Comparison of ENCODE assay signal across 20 cellular contexts in genomic region chr12:21643758-21644157, GRCh38. TPM values are rescaled to one million over a fixed set of nuclear protein-coding genes. Genes with fewer than 3 reads are reported as not detected.
DNase-seq lines count a peak whose midpoint lies in the region; ATAC-seq and TF ChIP-seq lines count a peak whose summit lies in the region.
"Had no signal": no experiment of that assay in that cellular context is flagged by ENCODE, and none has a peak within 500 bp of the region (broad histone marks: within the 10 kb centered on the region; RNA-seq: fewer than 3 reads in every experiment).

No MANE protein-coding gene starts in this region.

- H3K27me3 ChIP-seq in A673 (replicated peaks; ENCODE audit: insufficient read depth, low read depth, low read length, poor library complexity) (no peaks in the 10 kb centered on the region), SK-N-SH (ENCODE audit: insufficient read depth) (no peaks in the 10 kb centered on the region)
- no peaks in the 10 kb centered on the region for H3K27me3 ChIP-seq in CD8-positive, alpha-beta T cell (ENCODE audit: insufficient read depth, low read length)
- H3K27me3 ChIP-seq: testis had no signal

- ATAC-seq in CD8-positive, alpha-beta T cell, result no peak

- H3K9me2 ChIP-seq in SK-N-SH, result no peaks in the 10 kb centered on the region

- H3F3A ChIP-seq in SK-N-SH (replicated peaks; ENCODE audit: insufficient read depth), result peaks cover 6% of the 10 kb centered on the region

- TF ChIP-seq EP300 in SK-N-SH (IDR thresholded peaks at IDR 0.05; ENCODE audit: borderline replicate concordance in 1 of 2, low read depth in 1 of 2, low read length in 1 of 2), result no peak

- no peaks in the 10 kb centered on the region for H3K27me3 Mint-ChIP-seq in CD8-positive, alpha-beta T cell (ENCODE audit: low read depth)
- H3K27me3 Mint-ChIP-seq in activated CD4-positive, alpha-beta memory T cell treated with anti-CD3 and anti-CD28 coated beads for 36 hours, result no peaks in the 10 kb centered on the region
- H3K27me3 Mint-ChIP-seq in endothelial cell (ENCODE audit: unreplicated experiment), result peaks cover 1% of the 10 kb centered on the region

- H3K4me3 Mint-ChIP-seq in CD8-positive, alpha-beta T cell, result no peak overlapping the region
- no peak overlapping the region for H3K4me3 Mint-ChIP-seq in activated CD4-positive, alpha-beta memory T cell treated with anti-CD3 and anti-CD28 coated beads for 36 hours
- H3K4me3 Mint-ChIP-seq in endothelial cell (ENCODE audit: unreplicated experiment), result no peak overlapping the region

- DNase-seq in A673 (ENCODE audit: low spot score) (no peak), endothelial cell (ENCODE audit: low spot score) (no peak), mucosa of gallbladder (ENCODE audit: low spot score) (no peak), SK-N-SH (no peak), Kasumi-1 (lab: John Stamatoyannopoulos, UW) (no peak)
- no peak for DNase-seq in CD8-positive, alpha-beta T cell
- no peak for DNase-seq in activated CD4-positive, alpha-beta memory T cell treated with anti-CD3 and anti-CD28 coated beads for 36 hours
- DNase-seq: amygdala, DMS79 treated with DMSO at 0.1 percent for 48 hours, foreskin melanocyte, MM.1S, NCI-H2081, NCI-H69, PC-9, retina, testis had no signal

- 0 out of 2 replicates have a peak, but pooled peaks cover 4% of the 10 kb centered on the region for H4K20me1 ChIP-seq in SK-N-SH (ENCODE audit: insufficient read depth)

- TF ChIP-seq CTCF in A673 (conservative IDR thresholded peaks at IDR 0.05; ENCODE audit: low read depth, low read length) (no peak), endothelial cell (IDR thresholded peaks at IDR 0.05; ENCODE audit: unreplicated experiment) (no peak), SK-N-SH (IDR thresholded peaks at IDR 0.05) (no peak)
- TF ChIP-seq CTCF in CD8-positive, alpha-beta T cell (IDR thresholded peaks at IDR 0.05), result no peak

- no peak overlapping the region for H2AFZ ChIP-seq in SK-N-SH (ENCODE audit: low read depth)
- H2AFZ ChIP-seq: PC-9 had no signal

- intact Hi-C loops in A673 (cut with micrococcal nuclease; ENCODE audit: unreplicated experiment), result no loop called here
- intact Hi-C loops in CD8-positive, alpha-beta T cell (cut with DNase I, micrococcal nuclease), result loop anchor here in 1 of 2 experiments (2.0 to 5.0 kb wide), 2 partner anchors 13 to 34 kb away; partner anchors contain the start of gene LDHB
- intact Hi-C loops in activated CD4-positive, alpha-beta memory T cell treated with anti-CD3 and anti-CD28 coated beads for 36 hours (cut with micrococcal nuclease), result loop anchor here (2.0 kb wide), 1 partner anchor 29 kb away; no protein-coding TSS in a partner anchor

- H3K27ac ChIP-seq in A673 (ENCODE audit: low read depth, low read length, poor library complexity, severe bottlenecking), result peak overlapping the region; percentile 50
- no peak overlapping the region for H3K27ac ChIP-seq in CD8-positive, alpha-beta T cell (ENCODE audit: low read depth, low read length)
- no peak overlapping the region for H3K27ac ChIP-seq in SK-N-SH (ENCODE audit: low read depth in 2 of 2, low read length in 1 of 2)
- H3K27ac ChIP-seq: testis had no signal

- H3K4me3 ChIP-seq in A673 (ENCODE audit: low read depth, low read length, poor library complexity, severe bottlenecking), result no peak overlapping the region
- no peak overlapping the region for H3K4me3 ChIP-seq in CD8-positive, alpha-beta T cell (ENCODE audit: low read depth, low read length)
- H3K4me3 ChIP-seq in SK-N-SH (ENCODE audit: low read depth in 2 of 2, low read length in 1 of 2), result no peak overlapping the region
- H3K4me3 ChIP-seq: lung, PC-9, testis had no signal

- peak overlapping the region; percentile 74 for H3K27ac Mint-ChIP-seq in CD8-positive, alpha-beta T cell
- H3K27ac Mint-ChIP-seq in activated CD4-positive, alpha-beta memory T cell treated with anti-CD3 and anti-CD28 coated beads for 36 hours, result peak overlapping the region; percentile 65
- peak overlapping the region; percentile 8 for H3K27ac Mint-ChIP-seq in endothelial cell (ENCODE audit: unreplicated experiment)

- H3K36me3 ChIP-seq in A673 (ENCODE audit: insufficient read depth, low read length, poor library complexity, severe bottlenecking) (peaks cover 94% of the 10 kb centered on the region), SK-N-SH (replicated peaks in 1 of 2; ENCODE audit: control insufficient read depth in 1 of 2, insufficient read depth in 2 of 2, low read length in 1 of 2) (peaks cover 79 to 87% of the 10 kb centered on the region in 2 experiments)
- H3K36me3 ChIP-seq in CD8-positive, alpha-beta T cell (ENCODE audit: insufficient read depth, low read length), result peaks cover 64% of the 10 kb centered on the region

- H3K9ac ChIP-seq in SK-N-SH, result no peak overlapping the region

- CTCF ChIA-PET in A673 (lab: Charles Lee) (no interaction called here), SK-N-SH (lab: Yijun Ruan, JAX) (no interaction called here)
- CTCF ChIA-PET in CD8-positive, alpha-beta T cell (lab: Charles Lee), result interaction anchor here (1.4 to 1.7 kb wide), 2 partner anchors 9 to 37 kb away, joined by 4 to 8 read pairs; no protein-coding TSS in a partner anchor
- CTCF ChIA-PET in activated CD4-positive, alpha-beta memory T cell treated with anti-CD3 and anti-CD28 coated beads for 36 hours (lab: Charles Lee), result interaction anchor here (2.4 to 2.8 kb wide), 2 partner anchors 14 to 37 kb away, joined by 9 read pairs; partner anchors contain the start of gene LDHB

- H3K9me3 ChIP-seq in A673 (ENCODE audit: low read depth, low read length, poor library complexity, severe bottlenecking) (no peaks in the 10 kb centered on the region), SK-N-SH (no peaks in the 10 kb centered on the region)
- H3K9me3 ChIP-seq in CD8-positive, alpha-beta T cell (ENCODE audit: low read length), result no peaks in the 10 kb centered on the region
- H3K9me3 ChIP-seq: testis had no signal

- TF ChIP-seq RAD21 in SK-N-SH (IDR thresholded peaks at IDR 0.05; ENCODE audit: low read length), result no peak

- H3K4me1 Mint-ChIP-seq in CD8-positive, alpha-beta T cell (ENCODE audit: low read depth), result peaks cover 88% of the 10 kb centered on the region
- peaks cover 81% of the 10 kb centered on the region for H3K4me1 Mint-ChIP-seq in activated CD4-positive, alpha-beta memory T cell treated with anti-CD3 and anti-CD28 coated beads for 36 hours (ENCODE audit: low read depth)
- peaks cover 11% of the 10 kb centered on the region for H3K4me1 Mint-ChIP-seq in endothelial cell (ENCODE audit: unreplicated experiment)

- POLR2A ChIA-PET in A673 (lab: Charles Lee; ENCODE audit: low non-redundant PET), result no interaction called here
- POLR2A ChIA-PET in CD8-positive, alpha-beta T cell (lab: Charles Lee), result interaction anchor here (1.3 to 4.9 kb wide), 2 partner anchors 9 to 13 kb away, joined by 5 to 20 read pairs; partner anchors contain the start of gene LDHB
- POLR2A ChIA-PET in activated CD4-positive, alpha-beta memory T cell treated with anti-CD3 and anti-CD28 coated beads for 36 hours (lab: Charles Lee), result interaction anchor here (1.6 kb wide), 1 partner anchor 9 kb away, joined by 9 read pairs; no protein-coding TSS in a partner anchor
- POLR2A ChIA-PET in SK-N-SH (lab: Yijun Ruan, JAX), result no interaction called here

- H3K9me3 Mint-ChIP-seq in CD8-positive, alpha-beta T cell, result no peaks in the 10 kb centered on the region
- no peaks in the 10 kb centered on the region for H3K9me3 Mint-ChIP-seq in activated CD4-positive, alpha-beta memory T cell treated with anti-CD3 and anti-CD28 coated beads for 36 hours
- H3K9me3 Mint-ChIP-seq in endothelial cell (ENCODE audit: unreplicated experiment), result no peaks in the 10 kb centered on the region

- H3K36me3 Mint-ChIP-seq in CD8-positive, alpha-beta T cell, result peaks cover 91% of the 10 kb centered on the region
- H3K36me3 Mint-ChIP-seq in activated CD4-positive, alpha-beta memory T cell treated with anti-CD3 and anti-CD28 coated beads for 36 hours, result peaks cover 81% of the 10 kb centered on the region
- H3K36me3 Mint-ChIP-seq in endothelial cell (ENCODE audit: low read depth, unreplicated experiment), result peaks cover 31% of the 10 kb centered on the region

- H3K79me2 ChIP-seq in SK-N-SH (ENCODE audit: insufficient read depth), result peaks cover 18% of the 10 kb centered on the region

- no peak overlapping the region for H3K4me2 ChIP-seq in SK-N-SH
- H3K4me2 ChIP-seq: PC-9 had no signal

- BruUV-seq in A673 (replicated peaks; lab: Mats Ljungman, UMichigan), result no TSS peak

- WGBS in SK-N-SH (ENCODE audit: low lambda C conversion rate), result 88% methylated on average over 3 of the region's 3 CpGs

- peaks cover 60% of the 10 kb centered on the region for H3K4me1 ChIP-seq in A673 (ENCODE audit: insufficient read depth, low read length, poor library complexity, severe bottlenecking)
- H3K4me1 ChIP-seq in CD8-positive, alpha-beta T cell (ENCODE audit: insufficient read depth, low read length), result peaks cover 70% of the 10 kb centered on the region
- H3K4me1 ChIP-seq in SK-N-SH (ENCODE audit: control insufficient read depth in 1 of 2, insufficient read depth in 2 of 2, low read depth in 1 of 2, low read length in 1 of 2), result peaks cover 4 to 5% of the 10 kb centered on the region in 2 experiments; a peak in 3 of 4 replicates
- H3K4me1 ChIP-seq: testis had no signal

TF ChIP-seq in SK-N-SH, 30 proteins besides CTCF, POLR2A, EP300 and RAD21:
- TF ChIP-seq SIN3A (IDR thresholded peaks at IDR 0.05; ENCODE audit: borderline replicate concordance, low read depth, low read length) (no peak), MXI1 (IDR thresholded peaks at IDR 0.05; ENCODE audit: low read depth, low read length) (no peak), GABPA (IDR thresholded peaks at IDR 0.05; ENCODE audit: low read depth) (no peak), EZH2phosphoT487 (IDR thresholded peaks at IDR 0.05; ENCODE audit: borderline replicate concordance, low read depth) (no peak), POLR2AphosphoS5 (IDR thresholded peaks at IDR 0.05; ENCODE audit: low read depth, low read length) (no peak)

RNA-seq across cellular contexts. Expression of gene LDHB, which starts 13.9 kb away (rescaled TPM):
- total RNA-seq in A673 (2021) (1,201 and 1,223 TPM in 2 replicates), endothelial cell (ENCODE audit: unreplicated experiment) (506 TPM), mucosa of gallbladder (563 TPM)
- 100 to 1,000 TPM; 492 to 577 TPM for total RNA-seq in CD8-positive, alpha-beta T cell
- total RNA-seq in activated CD4-positive, alpha-beta memory T cell treated with anti-CD3 and anti-CD28 coated beads for 36 hours, result 1,000 to 10,000 TPM; 1,684 to 1,884 TPM
- 469 and 556 TPM in 2 replicates for polyA plus RNA-seq in SK-N-SH (2012; rRNA removed)
- 759 and 1,002 TPM in 2 replicates for polyA plus RNA-seq in SK-N-SH (2012; cell fraction: cytosol; rRNA removed)
- 133 and 255 TPM in 2 replicates for polyA plus RNA-seq in SK-N-SH (2012; cell fraction: nucleus; rRNA removed)

RNA-seq across cellular contexts. Expression of gene GYS2, which starts 39.1 kb away (rescaled TPM):
- total RNA-seq in A673 (2021), result 0.11 TPM in 1 of 2 replicates, not detected in the other
- total RNA-seq in CD8-positive, alpha-beta T cell, result under 1 TPM in 1 of 2 experiments, not detected in 1; 0.17 TPM
- not detected for total RNA-seq in activated CD4-positive, alpha-beta memory T cell treated with anti-CD3 and anti-CD28 coated beads for 36 hours
- 0.08 TPM for total RNA-seq in endothelial cell (ENCODE audit: unreplicated experiment)
- total RNA-seq in mucosa of gallbladder, result not detected
- polyA plus RNA-seq in SK-N-SH (2012; rRNA removed), result 0.02 TPM in 1 of 2 replicates, not detected in the other
- not detected in 2 replicates for polyA plus RNA-seq in SK-N-SH (2012; cell fraction: cytosol; rRNA removed)
- polyA plus RNA-seq in SK-N-SH (2012; cell fraction: nucleus; rRNA removed), result not detected in 2 replicates
- total RNA-seq: cerebellum, lung, PC-9, testis had no signal
- polyA plus RNA-seq: BJ, neural cell had no signal

Comparison
In these comparisons a context has a peak if more than half of its experiments do, and no peak if none do; other contexts are left out.
1. H3K27ac Mint-ChIP-seq: peak in every context shown above with its lines; median percentile 74 in CD8-positive, alpha-beta T cell; 65 in activated CD4-positive, alpha-beta memory T cell treated with anti-CD3 and anti-CD28 coated beads for 36 hours; 8 in endothelial cell.
2. CTCF ChIA-PET loops: an anchor here in CD8-positive, alpha-beta T cell (1.4 to 1.7 kb wide) and activated CD4-positive, alpha-beta memory T cell treated with anti-CD3 and anti-CD28 coated beads for 36 hours (2.4 to 2.8 kb wide); none called in A673 and SK-N-SH.
3. POLR2A ChIA-PET loops: an anchor here in CD8-positive, alpha-beta T cell (1.3 to 4.9 kb wide) and activated CD4-positive, alpha-beta memory T cell treated with anti-CD3 and anti-CD28 coated beads for 36 hours (1.6 kb wide); none called in A673 and SK-N-SH.